ENCODE assay signal across 10 cellular contexts in the genomic region with DNA sequence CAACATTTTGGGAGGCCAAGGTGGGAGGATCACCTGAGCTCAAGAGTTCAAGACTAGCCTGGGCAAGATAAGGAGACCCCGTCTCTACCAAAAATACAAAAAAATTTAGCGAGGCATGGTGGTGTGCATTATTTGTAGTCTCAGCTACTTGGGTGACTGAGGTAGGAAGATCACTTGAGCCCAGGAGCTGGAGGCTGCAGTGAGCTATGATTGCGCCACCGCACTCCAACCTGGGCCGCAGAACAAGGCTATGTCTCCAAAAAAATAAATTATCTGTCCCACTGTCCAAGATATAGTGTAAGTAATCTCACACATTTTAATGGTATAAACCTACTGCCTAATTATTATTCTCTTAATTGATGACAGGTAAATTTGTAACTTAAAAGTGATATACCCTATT.
"Had no signal": no experiment of that assay in that cellular context is flagged by ENCODE, and none has a peak within 500 bp of the region (broad histone marks: within the 10 kb centered on the region; RNA-seq: fewer than 3 reads in every experiment).

No MANE protein-coding gene starts in this region.

- H3K9me3 Mint-ChIP-seq: WTC11 had no signal

- ATAC-seq: gastrocnemius medialis, heart right ventricle, WTC11 had no signal

- H3K9me3 ChIP-seq: gastrocnemius medialis, heart right ventricle, sigmoid colon, thoracic aorta had no signal

- H3K4me3 Mint-ChIP-seq: WTC11 had no signal

- DNase-seq: activated CD4-positive, alpha-beta T cell treated with anti-CD3 and anti-CD28 coated beads for 4 hours; activated gamma-delta T cell treated with Interleukin-2 at 50 U/mL for 16 hours; activated T-cell treated with anti-CD3 and anti-CD28 coated beads, Interleukin-2, amount 50 U/mL, for 1 hour; gastrocnemius medialis; heart right ventricle; sigmoid colon; stimulated activated CD4-positive, alpha-beta T cell treated with anti-CD3 and anti-CD28 coated beads, Interleukin-1b, Interleukin-23, amount 100 ng/mL, for 48 hours; T-helper 2 cell had no signal

- H3K27me3 ChIP-seq: gastrocnemius medialis, heart right ventricle, sigmoid colon had no signal

- H3K4me3 ChIP-seq: gastrocnemius medialis, heart right ventricle, sigmoid colon, thoracic aorta had no signal

- H3K27ac Mint-ChIP-seq: WTC11 had no signal

- H3K36me3 ChIP-seq: gastrocnemius medialis had no signal

- H3K27ac ChIP-seq: gastrocnemius medialis, heart right ventricle, sigmoid colon, thoracic aorta had no signal
